In the genomic region with DNA sequence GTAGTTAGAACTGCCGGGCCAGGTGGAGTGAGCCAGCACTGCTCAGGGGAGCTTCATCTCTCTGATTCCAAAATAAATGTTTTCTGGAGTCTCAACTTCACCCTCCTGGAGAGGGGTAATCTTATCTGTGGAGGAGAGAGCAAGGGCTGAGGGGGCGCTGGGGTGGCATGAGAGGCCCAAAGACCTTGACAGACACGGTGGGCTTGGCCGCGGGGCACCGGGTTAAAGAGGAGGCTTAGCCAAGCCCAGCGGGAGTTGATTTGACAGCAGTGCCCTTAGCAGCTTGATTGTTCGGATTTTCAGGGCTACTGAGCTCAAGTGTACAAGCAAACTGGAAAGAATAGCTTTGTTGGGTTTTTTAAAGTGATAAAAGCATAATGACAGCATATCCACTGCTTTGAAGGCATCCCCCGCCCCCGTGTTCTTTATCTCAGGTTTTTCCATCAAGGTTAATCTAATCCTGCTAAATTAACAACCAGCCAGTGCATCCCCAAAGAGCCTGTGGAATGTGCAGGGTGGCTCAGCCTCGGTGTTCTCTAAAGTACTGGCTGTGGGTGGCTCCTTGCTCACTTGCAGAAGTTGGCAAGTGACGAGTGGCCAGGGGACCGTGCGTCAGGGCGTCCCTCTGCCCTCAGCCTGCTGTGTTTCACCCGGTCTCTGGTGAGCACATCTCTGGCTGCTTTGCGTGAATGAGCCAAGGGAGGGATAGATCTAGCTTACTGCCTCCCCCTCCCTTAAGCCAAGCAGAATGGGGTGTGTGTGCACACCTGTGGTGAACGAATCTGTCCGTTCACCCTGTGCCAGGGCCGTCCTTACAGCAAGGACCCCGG, we compare ENCODE assay signal across 1 cellular context.
TF ChIP-seq lines count a peak whose summit lies in the region.

No MANE protein-coding gene starts in this region.

TF ChIP-seq in IMR-90, 13 proteins besides CTCF, POLR2A, EP300 and RAD21:
- no peak for TF ChIP-seq RCOR1 (IDR thresholded peaks at IDR 0.05; ENCODE audit: insufficient replicate concordance, low read length)
- no peak for TF ChIP-seq BHLHE40 (IDR thresholded peaks at IDR 0.05; ENCODE audit: low read depth, low read length)
- no peak for TF ChIP-seq SMC3 (IDR thresholded peaks at IDR 0.05; ENCODE audit: low read depth, low read length)
- TF ChIP-seq, protein P1, sequence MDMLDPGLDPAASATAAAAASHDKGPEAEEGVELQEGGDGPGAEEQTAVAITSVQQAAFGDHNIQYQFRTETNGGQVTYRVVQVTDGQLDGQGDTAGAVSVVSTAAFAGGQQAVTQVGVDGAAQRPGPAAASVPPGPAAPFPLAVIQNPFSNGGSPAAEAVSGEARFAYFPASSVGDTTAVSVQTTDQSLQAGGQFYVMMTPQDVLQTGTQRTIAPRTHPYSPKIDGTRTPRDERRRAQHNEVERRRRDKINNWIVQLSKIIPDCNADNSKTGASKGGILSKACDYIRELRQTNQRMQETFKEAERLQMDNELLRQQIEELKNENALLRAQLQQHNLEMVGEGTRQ (IDR thresholded peaks at IDR 0.05; ENCODE audit: low read depth, low read length), result no peak
- no peak for TF ChIP-seq MAFK (IDR thresholded peaks at IDR 0.05; ENCODE audit: low read depth, low read length)
TF ChIP-seq in IMR-90: peak in this region for 0.
